ENCODE assay signal across 6 cellular contexts in genomic region chr1:155893389-155894142, GRCh38. TPM values are rescaled to one million over a fixed set of nuclear protein-coding genes. Genes with fewer than 3 reads are reported as not detected.
DNase-seq lines count a peak whose midpoint lies in the region; ATAC-seq and TF ChIP-seq lines count a peak whose summit lies in the region.

No MANE protein-coding gene starts in this region.

- peaks cover 2% of the 10 kb centered on the region; the same call in 1 of the 2 replicates for H3K27me3 Mint-ChIP-seq in HFFc6 (ENCODE audit: insufficient read depth)

- DNase-seq in HFFc6 = peak; percentile 92
- DNase-seq in amniotic epithelial cell (ENCODE audit: low read depth) = peak; percentile 57
- peak; percentile 40 for DNase-seq in myocyte (ENCODE audit: low read depth)
- no peak for DNase-seq in GM10266 (ENCODE audit: extremely low spot score)

- peaks cover 40% of the 10 kb centered on the region for H3K4me1 Mint-ChIP-seq in HFFc6 (ENCODE audit: low read depth)

- H3K27ac Mint-ChIP-seq in HFFc6 = peak overlapping the region; percentile 86

- peak overlapping the region; percentile 75 for H3K4me3 Mint-ChIP-seq in HFFc6

- H3K9me3 Mint-ChIP-seq in HFFc6 = no peaks in the 10 kb centered on the region

- peaks cover 19% of the 10 kb centered on the region for H3K36me3 Mint-ChIP-seq in HFFc6 (ENCODE audit: low read depth)

- no peak for ATAC-seq in HG03520 (IDR thresholded peaks at IDR 0.05; ENCODE audit: unreplicated experiment)
- no peak for ATAC-seq in GM21526 (IDR thresholded peaks at IDR 0.05; ENCODE audit: low FRiP score, unreplicated experiment)

- TF ChIP-seq CTCF in HFFc6 (IDR thresholded peaks at IDR 0.05) (no peak), GM10266 (IDR thresholded peaks at IDR 0.05; ENCODE audit: control insufficient read depth, insufficient read depth, low read depth, missing control alignments) (no peak)

RNA-seq across cellular contexts. Expression of gene RIT1, which starts 17.6 kb away (rescaled TPM):
- total RNA-seq in HFFc6 (2021; fragmentation: NEBNext Ultra II Directional; extraction: Animal tissue kit (Norgen Biotek cat#: 25700)) = 10 to 100 TPM; 26.1 to 35.4 (median 32.1) TPM
- total RNA-seq in myocyte = 66.8 and 72.0 TPM in 2 replicates
- 68.7 TPM for polyA plus RNA-seq in myocyte (2012)

RNA-seq across cellular contexts. Expression of gene SYT11, which starts 34.2 kb away (rescaled TPM):
- 10 to 100 TPM; 38.9 to 56.0 (median 48.8) TPM for total RNA-seq in HFFc6 (2021; fragmentation: NEBNext Ultra II Directional; extraction: Animal tissue kit (Norgen Biotek cat#: 25700))
- total RNA-seq in myocyte = 7.4 and 9.5 TPM in 2 replicates
- polyA plus RNA-seq in myocyte (2012) = 19.3 TPM

RNA-seq across cellular contexts. Expression of gene GON4L, which starts 36.6 kb away (rescaled TPM):
- 10 to 100 TPM; 24.2 to 31.3 (median 28.6) TPM for total RNA-seq in HFFc6 (2021; fragmentation: NEBNext Ultra II Directional; extraction: Animal tissue kit (Norgen Biotek cat#: 25700))
- 19.0 and 24.2 TPM in 2 replicates for total RNA-seq in myocyte
- 18.1 TPM for polyA plus RNA-seq in myocyte (2012)

RNA-seq across cellular contexts. Expression of gene KHDC4, which starts 40.6 kb away (rescaled TPM):
- 10 to 100 TPM; 22.6 to 26.1 (median 23.5) TPM for total RNA-seq in HFFc6 (2021; fragmentation: NEBNext Ultra II Directional; extraction: Animal tissue kit (Norgen Biotek cat#: 25700))
- total RNA-seq in myocyte = 50.6 and 54.2 TPM in 2 replicates
- polyA plus RNA-seq in myocyte (2012) = 32.6 TPM

RNA-seq across cellular contexts. Expression of gene RXFP4, which starts 47.9 kb away (rescaled TPM):
- not detected for total RNA-seq in HFFc6 (2021; fragmentation: NEBNext Ultra II Directional; extraction: Animal tissue kit (Norgen Biotek cat#: 25700))
- total RNA-seq in myocyte = not detected in 2 replicates
- polyA plus RNA-seq in myocyte (2012) = 0.35 TPM
